ENCODE assay signal across 10 cellular contexts in the genomic region with DNA sequence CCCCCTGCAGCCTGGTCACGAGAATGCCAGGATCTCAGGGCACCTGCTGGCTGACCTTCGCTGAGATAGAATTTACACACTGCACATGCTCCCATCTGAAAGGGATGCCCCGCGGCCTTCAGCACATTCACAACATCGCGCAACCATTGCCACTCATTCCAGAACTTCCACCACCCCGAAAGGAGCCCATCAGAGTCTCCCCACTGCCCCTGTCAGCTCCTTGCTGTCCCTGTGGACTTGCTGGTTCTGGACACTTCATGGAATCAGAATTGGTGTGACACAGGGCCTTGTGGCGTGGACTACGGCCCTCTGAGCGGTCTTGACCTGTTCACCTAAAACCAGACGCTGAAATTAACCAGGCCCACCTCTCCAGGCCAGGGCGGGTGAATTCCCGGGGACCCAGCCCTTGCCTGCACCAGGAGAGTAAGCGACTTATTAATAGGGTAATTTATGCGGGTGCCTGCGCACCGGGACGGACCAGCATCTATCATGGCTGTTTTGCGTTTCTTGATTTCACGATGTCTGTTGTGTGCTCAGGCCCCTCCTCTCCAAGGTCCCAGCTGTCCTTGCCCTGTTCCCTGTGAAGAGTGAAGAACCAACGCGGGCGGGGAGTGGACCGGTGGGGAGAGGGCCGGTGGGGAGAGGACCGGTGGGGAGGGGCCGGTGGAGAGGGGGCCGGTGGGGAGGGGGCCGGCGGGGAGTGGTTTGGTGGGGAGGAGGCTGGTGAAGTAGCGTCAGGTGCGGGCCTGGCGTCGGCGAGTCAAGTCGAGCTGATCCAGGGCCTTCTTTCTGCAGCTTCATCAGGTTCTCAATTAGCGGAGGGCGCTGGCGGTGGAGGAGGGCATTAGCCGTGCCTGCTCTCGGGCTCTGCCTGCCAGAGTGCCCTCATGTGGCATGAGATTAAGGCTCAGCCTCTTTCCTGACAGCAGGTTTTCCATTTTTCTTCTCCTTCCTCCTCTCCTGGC. TPM values are rescaled to one million over a fixed set of nuclear protein-coding genes. Genes with fewer than 3 reads are reported as not detected.
DNase-seq lines count a peak whose midpoint lies in the region; ATAC-seq and TF ChIP-seq lines count a peak whose summit lies in the region.
"Had no signal": no experiment of that assay in that cellular context is flagged by ENCODE, and none has a peak within 500 bp of the region (broad histone marks: within the 10 kb centered on the region; RNA-seq: fewer than 3 reads in every experiment).

No MANE protein-coding gene starts in this region.

- no peak for TF ChIP-seq CTCF in WERI-Rb-1 (IDR thresholded peaks at IDR 0.05; ENCODE audit: low read depth, low read length)
- no peak for TF ChIP-seq CTCF in omental fat pad (IDR thresholded peaks at IDR 0.05)

- H3K4me3 ChIP-seq in WERI-Rb-1 (ENCODE audit: low read depth, low read length) = no peak overlapping the region
- H3K4me3 ChIP-seq: SJSA1 had no signal

- intact Hi-C loops in head of caudate nucleus (cut with DNase I) = no loop called here

- DNase-seq in 8988T (peak; percentile 98), DMS 273 treated with DMSO at 0.1 percent for 48 hours (lab: John Stamatoyannopoulos, UW) (peak; percentile 29), NCI-H1694 (lab: John Stamatoyannopoulos, UW) (peak; percentile 66), head of caudate nucleus (peak in 25 of 42 donors; percentile 10 to 65 (median 34)), WERI-Rb-1 (no peak), omental fat pad (ENCODE audit: low spot score) (no peak)

- H3K27ac ChIP-seq in WERI-Rb-1 = no peak overlapping the region
- H3K27ac ChIP-seq: neutrophil, SJSA1 had no signal

- H3K9me3 ChIP-seq in WERI-Rb-1 (ENCODE audit: severe bottlenecking) = no peaks in the 10 kb centered on the region
- H3K9me3 ChIP-seq: neutrophil, SJSA1 had no signal

- no peaks in the 10 kb centered on the region for H3K27me3 ChIP-seq in WERI-Rb-1 (ENCODE audit: insufficient read depth, low read depth, severe bottlenecking)

- H3K36me3 ChIP-seq in WERI-Rb-1 = no peaks in the 10 kb centered on the region
- H3K36me3 ChIP-seq: neutrophil, SJSA1 had no signal

- ATAC-seq in GM18517 (IDR thresholded peaks at IDR 0.05; ENCODE audit: unreplicated experiment) (no peak), omental fat pad (ENCODE audit: low FRiP score) (no peak), HG03175 (IDR thresholded peaks at IDR 0.05; ENCODE audit: unreplicated experiment) (no peak)

RNA-seq across cellular contexts. Expression of a gene that starts 20.9 kb away (rescaled TPM):
- not detected for total RNA-seq in omental fat pad
- total RNA-seq: SJSA1 had no signal

Comparison
In these comparisons a context has a peak if more than half of its experiments do, and no peak if none do; other contexts are left out.
1. DNase-seq: peak in 8988T (single experiment), DMS 273 treated with DMSO at 0.1 percent for 48 hours (single experiment), NCI-H1694 (single experiment) and head of caudate nucleus (25 of 42); none in WERI-Rb-1 (single experiment) and omental fat pad (single experiment).